In the genomic region with DNA sequence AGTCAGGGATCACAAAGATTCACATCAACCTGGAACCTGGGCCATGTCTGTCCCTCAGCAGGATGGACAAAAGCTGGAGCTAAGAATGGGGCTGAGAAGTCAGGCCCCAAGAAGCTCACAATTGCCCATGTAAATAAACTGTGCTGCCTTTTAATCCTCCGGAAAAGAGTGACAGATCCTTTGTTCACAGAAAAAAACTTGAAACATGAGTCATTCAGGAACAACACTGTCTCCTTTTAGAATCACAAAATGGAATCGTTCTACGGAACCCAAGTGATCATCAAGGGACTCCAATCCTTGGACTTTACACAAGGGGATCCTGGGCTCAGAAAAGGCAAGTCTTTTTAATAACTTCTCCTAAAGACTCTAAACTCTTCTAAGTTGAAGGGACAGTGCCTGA, we compare ENCODE assay signal across 1 cellular context.
TF ChIP-seq lines count a peak whose summit lies in the region.

No MANE protein-coding gene starts in this region.

TF ChIP-seq in SK-N-SH treated with all-trans-retinoic acid at 6 μM for 48 hours, 23 proteins besides CTCF, POLR2A, EP300 and RAD21 (continued from another document):
- TF ChIP-seq ISL1 (CRISPR knock-in tag; IDR thresholded peaks at IDR 0.05) (no peak), CSDC2 (CRISPR knock-in tag; IDR thresholded peaks at IDR 0.05) (no peak), BACH2 (CRISPR knock-in tag; IDR thresholded peaks at IDR 0.05; ENCODE audit: borderline replicate concordance) (no peak), TOX (CRISPR knock-in tag; IDR thresholded peaks at IDR 0.05; ENCODE audit: borderline replicate concordance) (no peak), OSR1 (CRISPR knock-in tag; IDR thresholded peaks at IDR 0.05) (no peak), ZFP30 (CRISPR knock-in tag; IDR thresholded peaks at IDR 0.05) (no peak)
- TF ChIP-seq, protein P1, sequence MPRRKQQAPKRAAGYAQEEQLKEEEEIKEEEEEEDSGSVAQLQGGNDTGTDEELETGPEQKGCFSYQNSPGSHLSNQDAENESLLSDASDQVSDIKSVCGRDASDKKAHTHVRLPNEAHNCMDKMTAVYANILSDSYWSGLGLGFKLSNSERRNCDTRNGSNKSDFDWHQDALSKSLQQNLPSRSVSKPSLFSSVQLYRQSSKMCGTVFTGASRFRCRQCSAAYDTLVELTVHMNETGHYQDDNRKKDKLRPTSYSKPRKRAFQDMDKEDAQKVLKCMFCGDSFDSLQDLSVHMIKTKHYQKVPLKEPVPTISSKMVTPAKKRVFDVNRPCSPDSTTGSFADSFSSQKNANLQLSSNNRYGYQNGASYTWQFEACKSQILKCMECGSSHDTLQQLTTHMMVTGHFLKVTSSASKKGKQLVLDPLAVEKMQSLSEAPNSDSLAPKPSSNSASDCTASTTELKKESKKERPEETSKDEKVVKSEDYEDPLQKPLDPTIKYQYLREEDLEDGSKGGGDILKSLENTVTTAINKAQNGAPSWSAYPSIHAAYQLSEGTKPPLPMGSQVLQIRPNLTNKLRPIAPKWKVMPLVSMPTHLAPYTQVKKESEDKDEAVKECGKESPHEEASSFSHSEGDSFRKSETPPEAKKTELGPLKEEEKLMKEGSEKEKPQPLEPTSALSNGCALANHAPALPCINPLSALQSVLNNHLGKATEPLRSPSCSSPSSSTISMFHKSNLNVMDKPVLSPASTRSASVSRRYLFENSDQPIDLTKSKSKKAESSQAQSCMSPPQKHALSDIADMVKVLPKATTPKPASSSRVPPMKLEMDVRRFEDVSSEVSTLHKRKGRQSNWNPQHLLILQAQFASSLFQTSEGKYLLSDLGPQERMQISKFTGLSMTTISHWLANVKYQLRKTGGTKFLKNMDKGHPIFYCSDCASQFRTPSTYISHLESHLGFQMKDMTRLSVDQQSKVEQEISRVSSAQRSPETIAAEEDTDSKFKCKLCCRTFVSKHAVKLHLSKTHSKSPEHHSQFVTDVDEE (CRISPR knock-in tag; IDR thresholded peaks at IDR 0.05): no peak
